ENCODE assay signal across 18 cellular contexts in genomic region chr15:78162038-78162437, GRCh38. TPM values are rescaled to one million over a fixed set of nuclear protein-coding genes. Genes with fewer than 3 reads are reported as not detected.
A peak's percentile ranks its signal among the peaks of the same experiment; 100 is the strongest.
DNase-seq lines count a peak whose midpoint lies in the region; ATAC-seq and TF ChIP-seq lines count a peak whose summit lies in the region.
"Had no signal": no experiment of that assay in that cellular context is flagged by ENCODE, and none has a peak within 500 bp of the region (broad histone marks: within the 10 kb centered on the region; RNA-seq: fewer than 3 reads in every experiment).

No MANE protein-coding gene starts in this region.

- H3K4me2 ChIP-seq in mesenchymal stem cell (ENCODE audit: low read length, poor library complexity, severe bottlenecking) = no peak overlapping the region
- H3K4me2 ChIP-seq: PC-9 had no signal

- peaks cover 38 to 86% of the 10 kb centered on the region in 2 experiments for H3K36me3 ChIP-seq in mesenchymal stem cell (ENCODE audit: control insufficient read depth in 1 of 2, insufficient read depth in 2 of 2, low read depth in 1 of 2, low read length in 2 of 2)

- H3K4me1 ChIP-seq in mesenchymal stem cell (ENCODE audit: control insufficient read depth, insufficient read depth, low read depth, low read length) = no peaks in the 10 kb centered on the region
- H3K4me1 ChIP-seq: Caco-2 had no signal

- peak; percentile 60 to 85 for ATAC-seq in activated CD4-positive, CD25-positive, alpha-beta regulatory T cell treated with anti-CD3 and anti-CD28 coated beads, Interleukin-2, amount 50 U/mL, for 24 hours
- ATAC-seq in GM18909 (IDR thresholded peaks at IDR 0.05; ENCODE audit: poor library complexity, unreplicated experiment) = no peak
- ATAC-seq: gastrocnemius medialis had no signal

- H3K9ac ChIP-seq in mesenchymal stem cell (ENCODE audit: low read length) = no peak overlapping the region

- intact Hi-C loops in posterior vena cava (cut with DNase I) = no loop called here

- H3K4ac ChIP-seq in mesenchymal stem cell (ENCODE audit: low read depth in 1 of 2, low read length in 2 of 2) = no peak overlapping the region

- H2BK12ac ChIP-seq in mesenchymal stem cell (ENCODE audit: low read length in 2 of 2) = no peak overlapping the region

- no peak overlapping the region for H2AFZ ChIP-seq in mesenchymal stem cell (ENCODE audit: low read depth, low read length)
- H2AFZ ChIP-seq: PC-9 had no signal

- peaks cover 17% of the 10 kb centered on the region for H3K4me1 Mint-ChIP-seq in stimulated activated naive CD8-positive, alpha-beta T cell treated with anti-CD3 and anti-CD28 coated beads, Interleukin-15, Interleukin-2, amounts not matched to agents 100 ng/mL and 50 ng/mL, for 24 hours (ENCODE audit: low read depth)
- H3K4me1 Mint-ChIP-seq in endothelial cell (ENCODE audit: unreplicated experiment) = no peaks in the 10 kb centered on the region

- 93% methylated on average over 13 of the region's 13 CpGs for WGBS in mesenchymal stem cell

- no peak overlapping the region for H2AK5ac ChIP-seq in mesenchymal stem cell (ENCODE audit: low read length, severe bottlenecking)

- H3K27me3 ChIP-seq in mesenchymal stem cell (ENCODE audit: control insufficient read depth in 1 of 2, insufficient read depth in 1 of 2, low read length in 2 of 2) = no peaks in the 10 kb centered on the region
- H3K27me3 ChIP-seq: gastrocnemius medialis had no signal

- H2BK120ac ChIP-seq in mesenchymal stem cell (ENCODE audit: low read depth, low read length) = no peak overlapping the region

- no peaks in the 10 kb centered on the region for H3K9me3 Mint-ChIP-seq in stimulated activated naive CD8-positive, alpha-beta T cell treated with anti-CD3 and anti-CD28 coated beads, Interleukin-15, Interleukin-2, amounts not matched to agents 100 ng/mL and 50 ng/mL, for 24 hours
- H3K9me3 Mint-ChIP-seq in endothelial cell (ENCODE audit: unreplicated experiment) = no peaks in the 10 kb centered on the region
- H3K9me3 Mint-ChIP-seq: HFFc6 had no signal

- H4K91ac ChIP-seq in mesenchymal stem cell (ENCODE audit: low read length) = peak overlapping the region; percentile 73

- no peak for TF ChIP-seq CTCF in endothelial cell (IDR thresholded peaks at IDR 0.05; ENCODE audit: unreplicated experiment)

- no peak overlapping the region for H3K14ac ChIP-seq in mesenchymal stem cell (ENCODE audit: low read length in 2 of 2)

- H3K27ac Mint-ChIP-seq in stimulated activated naive CD8-positive, alpha-beta T cell treated with anti-CD3 and anti-CD28 coated beads, Interleukin-15, Interleukin-2, amounts not matched to agents 100 ng/mL and 50 ng/mL, for 24 hours = peak overlapping the region; percentile 36
- no peak overlapping the region for H3K27ac Mint-ChIP-seq in endothelial cell (ENCODE audit: unreplicated experiment)
- H3K27ac Mint-ChIP-seq: HFFc6 had no signal

- H3K4me3 ChIP-seq in mesenchymal stem cell (ENCODE audit: insufficient read depth in 1 of 2, low read depth in 1 of 2, low read length in 2 of 2) = no peak overlapping the region
- H3K4me3 ChIP-seq: gastrocnemius medialis, PC-9, thoracic aorta had no signal

- H3K18ac ChIP-seq in mesenchymal stem cell (ENCODE audit: low read depth in 1 of 2, low read length in 2 of 2) = no peak overlapping the region

- H3K36me3 Mint-ChIP-seq in stimulated activated naive CD8-positive, alpha-beta T cell treated with anti-CD3 and anti-CD28 coated beads, Interleukin-15, Interleukin-2, amounts not matched to agents 100 ng/mL and 50 ng/mL, for 24 hours (ENCODE audit: low read depth) = peaks cover 69% of the 10 kb centered on the region
- H3K36me3 Mint-ChIP-seq in endothelial cell (ENCODE audit: low read depth, unreplicated experiment) = peaks cover 5% of the 10 kb centered on the region

- peaks cover 12% of the 10 kb centered on the region for H3K79me1 ChIP-seq in mesenchymal stem cell (replicated peaks; ENCODE audit: low read length, poor library complexity, severe bottlenecking)

- H2BK15ac ChIP-seq in mesenchymal stem cell (ENCODE audit: low read depth, poor library complexity, severe bottlenecking) = no peak overlapping the region

- H3K27ac ChIP-seq in mesenchymal stem cell (ENCODE audit: low read length, poor library complexity, severe bottlenecking) = no peak overlapping the region
- H3K27ac ChIP-seq: gastrocnemius medialis, PC-9, thoracic aorta had no signal

- no peak for DNase-seq in activated CD4-positive, CD25-positive, alpha-beta regulatory T cell treated with anti-CD3 and anti-CD28 coated beads, Interleukin-2, amount 50 U/mL, for 72 hours
- DNase-seq in activated naive CD4-positive, alpha-beta T cell treated with Interleukin-2 at 50 U/mL for 16 hours = peak; percentile 21
- DNase-seq in mesenchymal stem cell = no peak
- no peak for DNase-seq in posterior vena cava (ENCODE audit: low spot score)
- DNase-seq in endothelial cell (ENCODE audit: low spot score) = no peak
- DNase-seq: 8988T, Caco-2, gastrocnemius medialis, HFFc6, NCI-H1092 treated with DMSO at 0.1 percent for 48 hours, NCI-H345, PC-9, retina, SW 1271 had no signal

- peak overlapping the region; percentile 17 for H3K4me3 Mint-ChIP-seq in stimulated activated naive CD8-positive, alpha-beta T cell treated with anti-CD3 and anti-CD28 coated beads, Interleukin-15, Interleukin-2, amounts not matched to agents 100 ng/mL and 50 ng/mL, for 24 hours
- no peak overlapping the region for H3K4me3 Mint-ChIP-seq in endothelial cell (ENCODE audit: unreplicated experiment)
- H3K4me3 Mint-ChIP-seq: HFFc6 had no signal

- H3K27me3 Mint-ChIP-seq in stimulated activated naive CD8-positive, alpha-beta T cell treated with anti-CD3 and anti-CD28 coated beads, Interleukin-15, Interleukin-2, amounts not matched to agents 100 ng/mL and 50 ng/mL, for 24 hours = no peaks in the 10 kb centered on the region
- H3K27me3 Mint-ChIP-seq in endothelial cell (ENCODE audit: unreplicated experiment) = no peaks in the 10 kb centered on the region

- no peaks in the 10 kb centered on the region for H3K9me3 ChIP-seq in mesenchymal stem cell (ENCODE audit: control insufficient read depth, low read length)
- H3K9me3 ChIP-seq: Caco-2, gastrocnemius medialis, thoracic aorta had no signal

- H3K23ac ChIP-seq in mesenchymal stem cell (ENCODE audit: low read length in 2 of 2) = no peak overlapping the region

- no peak overlapping the region for H4K8ac ChIP-seq in mesenchymal stem cell (ENCODE audit: low read length)

- no peak overlapping the region for H2BK5ac ChIP-seq in mesenchymal stem cell (ENCODE audit: low read depth, low read length, poor library complexity, severe bottlenecking)

RNA-seq across cellular contexts. Expression of gene IDH3A, which starts 12.9 kb away (rescaled TPM):
- 17.7 TPM for polyA plus RNA-seq in mesenchymal stem cell (2013, experiment 1 of 2)
- polyA plus RNA-seq in mesenchymal stem cell (2013, experiment 2 of 2) = 19.5 TPM
- total RNA-seq in posterior vena cava (10 to 100 TPM; 84.2 to 90.6 TPM), endothelial cell (ENCODE audit: unreplicated experiment) (19.9 TPM)

RNA-seq across cellular contexts. Expression of gene CIB2, which starts 30.8 kb away (rescaled TPM):
- polyA plus RNA-seq in mesenchymal stem cell (2013, experiment 1 of 2) = 23.7 TPM
- 21.9 TPM for polyA plus RNA-seq in mesenchymal stem cell (2013, experiment 2 of 2)
- total RNA-seq in posterior vena cava (1 to 10 TPM; 5.1 to 6.7 TPM), endothelial cell (ENCODE audit: unreplicated experiment) (16.4 TPM)
